ENCODE assay signal across 8 cellular contexts in genomic region chr16:74226361-74226979, GRCh38.
A peak's percentile ranks its signal among the peaks of the same experiment; 100 is the strongest.
DNase-seq lines count a peak whose midpoint lies in the region; ATAC-seq, FAIRE-seq and TF ChIP-seq lines count a peak whose summit lies in the region.

No MANE protein-coding gene starts in this region.

- H3K36me3 ChIP-seq in neural progenitor cell: no peaks in the 10 kb centered on the region

- H3K4me1 ChIP-seq in neural progenitor cell: peaks cover 11% of the 10 kb centered on the region

- no peak overlapping the region for H3K9ac ChIP-seq in neural progenitor cell

- H3K4me2 ChIP-seq in neural progenitor cell: peak overlapping the region; percentile 75

- peak; percentile 79 for FAIRE-seq in G401.6 (lab: Jason Lieb, UNC)

- H3K27ac ChIP-seq in neural progenitor cell (no peak overlapping the region), coronary artery (no peak overlapping the region)

- no peaks in the 10 kb centered on the region for H3K79me2 ChIP-seq in neural progenitor cell (ENCODE audit: low read depth)

- peak overlapping the region; percentile 94 for H2AFZ ChIP-seq in neural progenitor cell (replicated peaks)

- H3K27ac Mint-ChIP-seq in neural progenitor cell: peak overlapping the region; percentile 90
- H3K27ac Mint-ChIP-seq in stimulated activated naive B cell treated with anti-CD40 and anti-IgM and Interleukin-4, amounts not matched to agents 10 μg/mL and 1 μg/mL and 100 μg/mL, for 72 hours: no peak overlapping the region

- H3F3A ChIP-seq in neural progenitor cell (ENCODE audit: low read depth): no peaks in the 10 kb centered on the region

- no peaks in the 10 kb centered on the region for H3K36me3 Mint-ChIP-seq in neural progenitor cell
- H3K36me3 Mint-ChIP-seq in stimulated activated naive B cell treated with anti-CD40 and anti-IgM and Interleukin-4, amounts not matched to agents 10 μg/mL and 1 μg/mL and 100 μg/mL, for 72 hours: no peaks in the 10 kb centered on the region

- no peaks in the 10 kb centered on the region for H3K9me3 Mint-ChIP-seq in neural progenitor cell
- H3K9me3 Mint-ChIP-seq in stimulated activated naive B cell treated with anti-CD40 and anti-IgM and Interleukin-4, amounts not matched to agents 10 μg/mL and 1 μg/mL and 100 μg/mL, for 72 hours: no peaks in the 10 kb centered on the region

- H3K4me1 Mint-ChIP-seq in neural progenitor cell: peaks cover 16% of the 10 kb centered on the region
- H3K4me1 Mint-ChIP-seq in stimulated activated naive B cell treated with anti-CD40 and anti-IgM and Interleukin-4, amounts not matched to agents 10 μg/mL and 1 μg/mL and 100 μg/mL, for 72 hours: no peaks in the 10 kb centered on the region

- no peak overlapping the region for H3K4me3 Mint-ChIP-seq in neural progenitor cell
- no peak overlapping the region for H3K4me3 Mint-ChIP-seq in stimulated activated naive B cell treated with anti-CD40 and anti-IgM and Interleukin-4, amounts not matched to agents 10 μg/mL and 1 μg/mL and 100 μg/mL, for 72 hours

- H3K4me3 ChIP-seq in neural progenitor cell (peak overlapping the region; percentile 39), coronary artery (no peak overlapping the region)

- TF ChIP-seq CTCF in neural progenitor cell (IDR thresholded peaks at IDR 0.05) (peak; percentile 77), coronary artery (IDR thresholded peaks at IDR 0.05) (no peak)

- H3K9me3 ChIP-seq in neural progenitor cell (ENCODE audit: low read depth): no peaks in the 10 kb centered on the region

- no peaks in the 10 kb centered on the region for H4K20me1 ChIP-seq in neural progenitor cell (ENCODE audit: low read depth)

- H3K27me3 Mint-ChIP-seq in neural progenitor cell (ENCODE audit: insufficient read depth, low read depth): no peaks in the 10 kb centered on the region
- H3K27me3 Mint-ChIP-seq in stimulated activated naive B cell treated with anti-CD40 and anti-IgM and Interleukin-4, amounts not matched to agents 10 μg/mL and 1 μg/mL and 100 μg/mL, for 72 hours: peaks cover 11 to 18% of the 10 kb centered on the region in 2 donors

- H3K27me3 ChIP-seq in neural progenitor cell: no peaks in the 10 kb centered on the region

- peak; percentile 11 for DNase-seq in NCI-H1092 (lab: John Stamatoyannopoulos, UW)
- DNase-seq in cerebellar cortex (ENCODE audit: low spot score): peak; percentile 6
- DNase-seq in neural progenitor cell (ENCODE audit: low spot score): peak; percentile 45
- DNase-seq in stimulated activated naive B cell treated with anti-CD40 and anti-IgM and Interleukin-4, amounts not matched to agents 10 μg/mL and 1 μg/mL and 100 μg/mL, for 72 hours: no peak
- DNase-seq in coronary artery (ENCODE audit: low spot score): no peak
- no peak for DNase-seq in iPS-NIHi7 (ENCODE audit: extremely low spot score)

- ATAC-seq in stimulated activated naive B cell treated with anti-CD40 and anti-IgM and Interleukin-4, amounts not matched to agents 10 μg/mL and 1 μg/mL and 100 μg/mL, for 72 hours (replicated peaks): no peak
- no peak for ATAC-seq in GM21717 (IDR thresholded peaks at IDR 0.05; ENCODE audit: unreplicated experiment)

Comparison
In these comparisons a context has a peak if more than half of its experiments do, and no peak if none do; other contexts are left out.
1. DNase-seq: peak in NCI-H1092 (single experiment), cerebellar cortex (single experiment) and neural progenitor cell (single experiment); none in stimulated activated naive B cell treated with anti-CD40 and anti-IgM and Interleukin-4, amounts not matched to agents 10 μg/mL and 1 μg/mL and 100 μg/mL, for 72 hours (single experiment), coronary artery (single experiment) and iPS-NIHi7 (single experiment).